8 cellular contexts compared by ENCODE assay signal in the genomic region with DNA sequence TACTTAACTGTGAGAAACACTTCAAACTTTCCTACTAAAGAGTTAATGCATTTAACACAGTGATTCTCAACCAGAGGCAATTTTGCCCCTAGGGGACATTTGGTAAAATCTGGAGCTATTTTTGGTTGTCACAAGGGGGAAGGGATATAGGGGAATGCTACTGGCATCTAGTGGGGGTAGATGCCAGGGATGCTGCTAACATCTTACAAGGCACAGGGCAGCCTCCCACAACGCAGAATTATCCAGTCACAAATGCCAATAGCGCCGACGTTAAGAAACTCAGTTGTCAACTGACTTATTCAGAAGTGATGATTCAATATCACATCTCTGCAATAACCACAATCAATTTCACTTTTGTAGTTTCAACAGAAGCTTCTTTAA. TPM values are rescaled to one million over a fixed set of nuclear protein-coding genes. Genes with fewer than 3 reads are reported as not detected.
A peak's percentile ranks its signal among the peaks of the same experiment; 100 is the strongest.
DNase-seq lines count a peak whose midpoint lies in the region; ATAC-seq, FAIRE-seq and TF ChIP-seq lines count a peak whose summit lies in the region.

No MANE protein-coding gene starts in this region.

- intact Hi-C loops in endothelial cell of umbilical vein (cut with micrococcal nuclease) = loop anchor here (1.0 to 10.0 kb wide), 6 partner anchors 100 to 490 kb away; no protein-coding TSS in a partner anchor
- intact Hi-C loops in psoas muscle (cut with DNase I) = loop anchor here (5.0 kb wide), 2 partner anchors 140 to 145 kb away; no protein-coding TSS in a partner anchor
- intact Hi-C loops in colonic mucosa (cut with DNase I) = no loop called here

- TF ChIP-seq POLR2A in endothelial cell of umbilical vein (IDR thresholded peaks at IDR 0.05; ENCODE audit: low read depth, low read length) = no peak

- ATAC-seq in psoas muscle = peak in 3 of 4 donors; percentile 14 to 42 (median 28)
- no peak for ATAC-seq in GM21737 (IDR thresholded peaks at IDR 0.05; ENCODE audit: unreplicated experiment)
- ATAC-seq in GM21381 (IDR thresholded peaks at IDR 0.05; ENCODE audit: unreplicated experiment) = no peak

- H3K4me3 ChIP-seq in endothelial cell of umbilical vein (replicated peaks in 1 of 3; ENCODE audit: insufficient read depth in 1 of 3, low read depth in 1 of 3, low read length in 3 of 3) = peak overlapping the region in 1 of 3 experiments; percentile 97
- peak overlapping the region; percentile 94 for H3K4me3 ChIP-seq in psoas muscle
- no peak overlapping the region for H3K4me3 ChIP-seq in colonic mucosa

- H3K4me1 ChIP-seq in endothelial cell of umbilical vein (ENCODE audit: control insufficient read depth, extremely low read depth, insufficient read depth, low read length) (peaks cover 17% of the 10 kb centered on the region), psoas muscle (peaks cover 47% of the 10 kb centered on the region), colonic mucosa (peaks cover 4% of the 10 kb centered on the region)

- H3K79me2 ChIP-seq in endothelial cell of umbilical vein (ENCODE audit: control insufficient read depth, insufficient read depth, low read length) = peaks cover 60% of the 10 kb centered on the region

- no peaks in the 10 kb centered on the region for H3K9me1 ChIP-seq in endothelial cell of umbilical vein (replicated peaks; ENCODE audit: control insufficient read depth, extremely low read depth, insufficient read depth, low read length)

- H3K9me3 ChIP-seq in endothelial cell of umbilical vein (replicated peaks; ENCODE audit: control insufficient read depth, insufficient read depth, low read length) = no peaks in the 10 kb centered on the region
- no peaks in the 10 kb centered on the region for H3K9me3 ChIP-seq in psoas muscle
- no peaks in the 10 kb centered on the region for H3K9me3 ChIP-seq in colonic mucosa

- peak overlapping the region; percentile 97 for H3K9ac ChIP-seq in endothelial cell of umbilical vein (replicated peaks; ENCODE audit: extremely low read depth, insufficient read depth, low read length)
- peak overlapping the region in 1 of 2 donors; percentile 7 for H3K9ac ChIP-seq in colonic mucosa (ENCODE audit: low read depth in 2 of 2, low read length in 2 of 2)

- dilution Hi-C loops in endothelial cell of umbilical vein (cut with MboI; ENCODE audit: extremely low pct_ligation_motif_present, low sequenced_read_pairs) = no loop called here

- no peaks in the 10 kb centered on the region for H4K20me1 ChIP-seq in endothelial cell of umbilical vein (replicated peaks; ENCODE audit: control insufficient read depth, extremely low read depth, insufficient read depth, low read length)

- BruUV-seq in endothelial cell of umbilical vein (replicated peaks; lab: Mats Ljungman, UMichigan) = no TSS peak

- H3K27me3 ChIP-seq in endothelial cell of umbilical vein (ENCODE audit: control insufficient read depth in 2 of 2, insufficient read depth in 2 of 2, low read length in 2 of 2) (no peaks in the 10 kb centered on the region), psoas muscle (ENCODE audit: insufficient read depth in 3 of 3, low read length in 2 of 3) (no peaks in the 10 kb centered on the region), colonic mucosa (no peaks in the 10 kb centered on the region)

- CTCF ChIA-PET in endothelial cell of umbilical vein (lab: Charles Lee) = interaction anchor here (1.2 to 4.5 kb wide), 11 partner anchors 12 to 493 kb away, joined by 3 to 28 read pairs (median 5); no protein-coding TSS in a partner anchor

- 2 to 15% (median 4%) methylated on average over 4 of the region's 4 CpGs for WGBS in psoas muscle, 3 donors

- H3K27ac ChIP-seq in endothelial cell of umbilical vein (ENCODE audit: insufficient read depth, low read depth, low read length) (peak overlapping the region; percentile 90), psoas muscle (peak overlapping the region; percentile 94), colonic mucosa (no peak overlapping the region)

- H3K4me2 ChIP-seq in endothelial cell of umbilical vein (ENCODE audit: insufficient read depth, low read length) = peak overlapping the region; percentile 98

- FAIRE-seq in endothelial cell of umbilical vein (lab: Jason Lieb, UNC) = no peak

- POLR2A ChIA-PET in endothelial cell of umbilical vein (lab: Charles Lee) = no interaction called here

- peak; percentile 10 for DNase-seq in GM04504 (ENCODE audit: low read depth)
- peak; percentile 38 for DNase-seq in HS-5 (ENCODE audit: low read depth)
- peak; percentile 27 for DNase-seq in activated CD4-positive, alpha-beta T cell treated with anti-CD3 and anti-CD28 coated beads, Interleukin-2, amount 50 U/mL, for 1 hour
- DNase-seq in endothelial cell of umbilical vein (ENCODE audit: low read depth, low spot score) = peak; percentile 41
- peak in 1 of 2 donors; percentile 21 for DNase-seq in psoas muscle
- DNase-seq in colonic mucosa = no peak

- TF ChIP-seq CTCF in endothelial cell of umbilical vein (IDR thresholded peaks at IDR 0.05; ENCODE audit: extremely low read depth in 1 of 2, insufficient read depth in 1 of 2, low read depth in 1 of 2, low read length in 2 of 2) (peak in 1 of 2 donors; percentile 12), psoas muscle (IDR thresholded peaks at IDR 0.05) (peak; percentile 26), colonic mucosa (IDR thresholded peaks at IDR 0.05) (no peak)

- H3K36me3 ChIP-seq in endothelial cell of umbilical vein (ENCODE audit: control insufficient read depth in 2 of 2, extremely low read depth in 1 of 2, insufficient read depth in 2 of 2, low read length in 2 of 2) (no peaks in the 10 kb centered on the region), psoas muscle (ENCODE audit: insufficient read depth in 1 of 2, low read depth in 1 of 2) (no peaks in the 10 kb centered on the region), colonic mucosa (no peaks in the 10 kb centered on the region)

- H2AFZ ChIP-seq in endothelial cell of umbilical vein (ENCODE audit: low read depth, low read length) = no peak overlapping the region

TF ChIP-seq in endothelial cell of umbilical vein, 7 proteins besides CTCF, POLR2A, EP300 and RAD21:
- TF ChIP-seq JUN (IDR thresholded peaks at IDR 0.05; ENCODE audit: borderline replicate concordance, insufficient read depth, insufficient read length, low read depth) (no peak), FOS (IDR thresholded peaks at IDR 0.05; ENCODE audit: borderline replicate concordance, insufficient read depth, low read length) (no peak), POLR2AphosphoS5 (IDR thresholded peaks at IDR 0.05; ENCODE audit: insufficient read depth, low read depth, low read length) (no peak), GATA2 (IDR thresholded peaks at IDR 0.05; ENCODE audit: insufficient read depth, insufficient read length, low read depth, low read length) (no peak), MYC (IDR thresholded peaks at IDR 0.05; ENCODE audit: low read depth, low read length) (no peak), EZH2 (IDR thresholded peaks at IDR 0.05; ENCODE audit: borderline replicate concordance, low read depth, low read length, severe bottlenecking) (no peak)
- TF ChIP-seq, protein P1, sequence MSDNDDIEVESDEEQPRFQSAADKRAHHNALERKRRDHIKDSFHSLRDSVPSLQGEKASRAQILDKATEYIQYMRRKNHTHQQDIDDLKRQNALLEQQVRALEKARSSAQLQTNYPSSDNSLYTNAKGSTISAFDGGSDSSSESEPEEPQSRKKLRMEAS (IDR thresholded peaks at IDR 0.05; ENCODE audit: insufficient read depth, insufficient read length) = no peak
TF ChIP-seq in endothelial cell of umbilical vein: peak in this region for 0.

RNA-seq across cellular contexts. Expression of a gene that starts 2.0 kb away (rescaled TPM):
- total RNA-seq in endothelial cell of umbilical vein = 37.9 and 38.8 TPM in 2 replicates
- 1.9 and 2.6 TPM in 2 replicates for polyA plus RNA-seq in endothelial cell of umbilical vein
- polyA plus RNA-seq in endothelial cell of umbilical vein (2011; cell fraction: cytosol; rRNA removed) = 4.3 and 5.4 TPM in 2 replicates
- polyA plus RNA-seq in endothelial cell of umbilical vein (2011; cell fraction: nucleus; rRNA removed) = 10.9 and 12.8 TPM in 2 replicates
- 28.8 and 28.9 TPM in 2 replicates for polyA plus RNA-seq in endothelial cell of umbilical vein (2012)
- polyA minus RNA-seq in endothelial cell of umbilical vein = 4.2 and 5.4 TPM in 2 replicates
- polyA minus RNA-seq in endothelial cell of umbilical vein (2011; cell fraction: cytosol; rRNA and poly(A)+ RNA removed) = 8.8 TPM
- polyA minus RNA-seq in endothelial cell of umbilical vein (2011; cell fraction: nucleus; rRNA and poly(A)+ RNA removed) = 13.4 and 25.4 TPM in 2 replicates
- total RNA-seq in psoas muscle = 10 to 100 TPM; 27.7 to 51.8 (median 37.1) TPM
- polyA plus RNA-seq in psoas muscle = 10 to 100 TPM in 1 of 3 donors, 1 to 10 TPM in 2; 4.1 to 10.9 (median 8.3) TPM
- total RNA-seq in colonic mucosa = 10 to 100 TPM; 23.0 to 38.7 TPM

Comparison
In these comparisons a context has a peak if more than half of its experiments do, and no peak if none do; other contexts are left out.
1. ATAC-seq: peak in psoas muscle (3 of 4); none in GM21737 (single experiment) and GM21381 (single experiment).